Comparison of ENCODE assay signal across 14 cellular contexts in genomic region chr12:47205532-47206449, GRCh38.
A peak's percentile ranks its signal among the peaks of the same experiment; 100 is the strongest.
DNase-seq lines count a peak whose midpoint lies in the region; ATAC-seq and TF ChIP-seq lines count a peak whose summit lies in the region.
"Had no signal": no experiment of that assay in that cellular context is flagged by ENCODE, and none has a peak within 500 bp of the region (broad histone marks: within the 10 kb centered on the region; RNA-seq: fewer than 3 reads in every experiment).

No MANE protein-coding gene starts in this region.

- H3K9me3 ChIP-seq in OCI-LY7 (ENCODE audit: low read length) (no peaks in the 10 kb centered on the region; the same call in 1 of the 2 replicates), thyroid gland (no peaks in the 10 kb centered on the region)
- H3K9me3 ChIP-seq: SJCRH30, testis had no signal

- 77 to 82% methylated on average over 8 of the region's 8 CpGs for whole genome bisulfite sequencing in thyroid gland, 2 donors

- CTCF ChIA-PET in activated naive CD4-positive, alpha-beta T cell treated with anti-CD3 and anti-CD28 coated beads, Interleukin-2, amount 10 ng/mL, durations not matched to agents 7 days and 5 days (lab: Charles Lee) = interaction anchor here (0.6 to 1.7 kb wide), 5 partner anchors 12 to 931 kb away, joined by 3 to 8 read pairs (median 3); no protein-coding TSS in a partner anchor
- CTCF ChIA-PET in OCI-LY7 (lab: Charles Lee; ENCODE audit: unreplicated experiment) = no interaction called here

- H4K20me1 ChIP-seq in OCI-LY7 (ENCODE audit: insufficient read depth, low read length) = no peaks in the 10 kb centered on the region; the same call in 1 of the 2 replicates

- H3K4me3 ChIP-seq in OCI-LY7 (ENCODE audit: low read depth, low read length, poor library complexity, severe bottlenecking) (no peak overlapping the region), thyroid gland (replicated peaks in 1 of 3) (no peak overlapping the region)
- H3K4me3 ChIP-seq: SJCRH30, testis had no signal

- H3K27ac ChIP-seq in OCI-LY7 (ENCODE audit: low read depth, low read length, poor library complexity, severe bottlenecking) = no peak overlapping the region
- H3K27ac ChIP-seq in thyroid gland = no peak overlapping the region
- H3K27ac ChIP-seq: SJCRH30, testis had no signal

- peaks cover 29% of the 10 kb centered on the region for H3K4me1 ChIP-seq in OCI-LY7 (ENCODE audit: insufficient read depth, low read length, poor library complexity, severe bottlenecking)
- no peaks in the 10 kb centered on the region for H3K4me1 ChIP-seq in thyroid gland
- H3K4me1 ChIP-seq: SJCRH30, testis had no signal

- TF ChIP-seq CTCF in OCI-LY7 (conservative IDR thresholded peaks at IDR 0.05; ENCODE audit: low read length) (no peak), thyroid gland (IDR thresholded peaks at IDR 0.05) (no peak)

- peaks cover 3% of the 10 kb centered on the region; the same call in 1 of the 2 replicates for H3K79me2 ChIP-seq in OCI-LY7 (ENCODE audit: insufficient read depth, low read depth, low read length)

- ATAC-seq in effector memory CD8-positive, alpha-beta T cell (replicated peaks) = no peak

- no peak overlapping the region for H3K4me2 ChIP-seq in OCI-LY7 (ENCODE audit: low read length)

- H3K4me1 Mint-ChIP-seq in activated naive CD4-positive, alpha-beta T cell treated with anti-CD3 and anti-CD28 coated beads, Interleukin-2, amount 10 ng/mL, durations not matched to agents 7 days and 5 days = peaks cover 83% of the 10 kb centered on the region
- peaks cover 55% of the 10 kb centered on the region for H3K4me1 Mint-ChIP-seq in T-helper 2 cell treated with Interferon-gamma antibody and Interleukin-4, amounts not matched to agents 5 μg/mL and 100 μg/mL, for 36 hours (ENCODE audit: low read depth)
- H3K4me1 Mint-ChIP-seq in effector memory CD8-positive, alpha-beta T cell (ENCODE audit: low read depth in 2 of 2) = peaks cover 59 to 86% of the 10 kb centered on the region in 2 donors

- H3K9me3 Mint-ChIP-seq in activated naive CD4-positive, alpha-beta T cell treated with anti-CD3 and anti-CD28 coated beads, Interleukin-2, amount 10 ng/mL, durations not matched to agents 7 days and 5 days = no peaks in the 10 kb centered on the region
- H3K9me3 Mint-ChIP-seq in T-helper 2 cell treated with Interferon-gamma antibody and Interleukin-4, amounts not matched to agents 5 μg/mL and 100 μg/mL, for 36 hours = no peaks in the 10 kb centered on the region
- no peaks in the 10 kb centered on the region for H3K9me3 Mint-ChIP-seq in effector memory CD8-positive, alpha-beta T cell

- H2AFZ ChIP-seq in OCI-LY7 (ENCODE audit: low read length) = no peak overlapping the region

- H3K36me3 ChIP-seq in OCI-LY7 (ENCODE audit: insufficient read depth, low read length) (peaks cover 52% of the 10 kb centered on the region), thyroid gland (no peaks in the 10 kb centered on the region)
- H3K36me3 ChIP-seq: SJCRH30 had no signal

- BruUV-seq in OCI-LY7 (replicated peaks; lab: Mats Ljungman, UMichigan) = no TSS peak

- H3K27me3 Mint-ChIP-seq in activated naive CD4-positive, alpha-beta T cell treated with anti-CD3 and anti-CD28 coated beads, Interleukin-2, amount 10 ng/mL, durations not matched to agents 7 days and 5 days = no peaks in the 10 kb centered on the region
- H3K27me3 Mint-ChIP-seq in T-helper 2 cell treated with Interferon-gamma antibody and Interleukin-4, amounts not matched to agents 5 μg/mL and 100 μg/mL, for 36 hours (ENCODE audit: low read depth) = no peaks in the 10 kb centered on the region
- no peaks in the 10 kb centered on the region for H3K27me3 Mint-ChIP-seq in effector memory CD8-positive, alpha-beta T cell

- peak overlapping the region; percentile 81 for H3K4me3 Mint-ChIP-seq in activated naive CD4-positive, alpha-beta T cell treated with anti-CD3 and anti-CD28 coated beads, Interleukin-2, amount 10 ng/mL, durations not matched to agents 7 days and 5 days
- H3K4me3 Mint-ChIP-seq in T-helper 2 cell treated with Interferon-gamma antibody and Interleukin-4, amounts not matched to agents 5 μg/mL and 100 μg/mL, for 36 hours = peak overlapping the region; percentile 76
- peak overlapping the region; percentile 88 to 99 for H3K4me3 Mint-ChIP-seq in effector memory CD8-positive, alpha-beta T cell

- DNase-seq in activated naive CD4-positive, alpha-beta T cell treated with anti-CD3 and anti-CD28 coated beads, Interleukin-2, amount 10 ng/mL, durations not matched to agents 7 days and 5 days = no peak
- DNase-seq in activated naive CD4-positive, alpha-beta T cell treated with Interleukin-2 at 50 U/mL for 16 hours = no peak
- DNase-seq in T-helper 2 cell treated with Interferon-gamma antibody and Interleukin-4, amounts not matched to agents 5 μg/mL and 100 μg/mL, for 36 hours (ENCODE audit: low spot score) = no peak
- no peak for DNase-seq in effector memory CD8-positive, alpha-beta T cell
- no peak for DNase-seq in islet precursor cell
- no peak for DNase-seq in stimulated activated CD4-positive, alpha-beta T cell treated with anti-CD3 and anti-CD28 coated beads, Interleukin-2, amount 100 ng/mL, for 48 hours
- DNase-seq in OCI-LY7 (ENCODE audit: low spot score) = no peak
- DNase-seq in thyroid gland = no peak
- DNase-seq: central memory CD4-positive, alpha-beta T cell; midbrain; MV-4-11; posterior cingulate gyrus; SJCRH30; testis had no signal

- no peak for TF ChIP-seq POLR2A in thyroid gland (IDR thresholded peaks at IDR 0.05)

- POLR2A ChIA-PET in OCI-LY7 (lab: Charles Lee) = interaction anchor here (2.5 to 3.7 kb wide), 3 partner anchors 12 to 67 kb away, joined by 8 to 108 read pairs (median 33); no protein-coding TSS in a partner anchor

- H3K27ac Mint-ChIP-seq in activated naive CD4-positive, alpha-beta T cell treated with anti-CD3 and anti-CD28 coated beads, Interleukin-2, amount 10 ng/mL, durations not matched to agents 7 days and 5 days = peak overlapping the region; percentile 79
- H3K27ac Mint-ChIP-seq in T-helper 2 cell treated with Interferon-gamma antibody and Interleukin-4, amounts not matched to agents 5 μg/mL and 100 μg/mL, for 36 hours = peak overlapping the region; percentile 90
- H3K27ac Mint-ChIP-seq in effector memory CD8-positive, alpha-beta T cell = peak overlapping the region; percentile 77 to 95

- intact Hi-C loops in OCI-LY7 (cut with micrococcal nuclease; ENCODE audit: unreplicated experiment) = no loop called here
- intact Hi-C loops in thyroid gland (cut with DNase I) = no loop called here

- H3K27me3 ChIP-seq in thyroid gland = no peaks in the 10 kb centered on the region
- H3K27me3 ChIP-seq: SJCRH30, testis had no signal

- peaks cover 77% of the 10 kb centered on the region for H3K36me3 Mint-ChIP-seq in activated naive CD4-positive, alpha-beta T cell treated with anti-CD3 and anti-CD28 coated beads, Interleukin-2, amount 10 ng/mL, durations not matched to agents 7 days and 5 days
- peaks cover 60% of the 10 kb centered on the region for H3K36me3 Mint-ChIP-seq in T-helper 2 cell treated with Interferon-gamma antibody and Interleukin-4, amounts not matched to agents 5 μg/mL and 100 μg/mL, for 36 hours (ENCODE audit: low read depth)
- H3K36me3 Mint-ChIP-seq in effector memory CD8-positive, alpha-beta T cell (ENCODE audit: insufficient read depth) = peaks cover 73% of the 10 kb centered on the region

- no peaks in the 10 kb centered on the region for H3K9me2 ChIP-seq in OCI-LY7 (ENCODE audit: insufficient read depth, low read length)
